Comparison of ENCODE assay signal across 8 cellular contexts in genomic region chr5:149128023-149128875, GRCh38. TPM values are rescaled to one million over a fixed set of nuclear protein-coding genes. Genes with fewer than 3 reads are reported as not detected.
A peak's percentile ranks its signal among the peaks of the same experiment; 100 is the strongest.
DNase-seq lines count a peak whose midpoint lies in the region; ATAC-seq and TF ChIP-seq lines count a peak whose summit lies in the region.

No MANE protein-coding gene starts in this region.

- CTCF ChIA-PET in RWPE1 (lab: Yijun Ruan, JAX) = interaction anchor here (0.7 to 1.0 kb wide), 2 partner anchors 7 to 145 kb away, joined by 3 read pairs; no protein-coding TSS in a partner anchor

- POLR2A ChIA-PET in RWPE1 (lab: Yijun Ruan, JAX; ENCODE audit: low non-redundant PET) = no interaction called here

- H3K4me1 ChIP-seq in neural progenitor cell = no peaks in the 10 kb centered on the region

- no peaks in the 10 kb centered on the region for H3K9me3 Mint-ChIP-seq in activated T-cell treated with anti-CD3 and anti-CD28 coated beads, Interleukin-2, amount 50 U/mL, for 72 hours
- no peaks in the 10 kb centered on the region for H3K9me3 Mint-ChIP-seq in neural progenitor cell

- no peak overlapping the region for H3K4me2 ChIP-seq in neural progenitor cell

- peaks cover 16% of the 10 kb centered on the region for H3K27me3 Mint-ChIP-seq in activated T-cell treated with anti-CD3 and anti-CD28 coated beads, Interleukin-2, amount 50 U/mL, for 72 hours (ENCODE audit: low read depth)
- H3K27me3 Mint-ChIP-seq in neural progenitor cell (ENCODE audit: insufficient read depth, low read depth) = peaks cover 2% of the 10 kb centered on the region

- TF ChIP-seq CTCF in RWPE1 (conservative IDR thresholded peaks at IDR 0.05; ENCODE audit: low read depth) (peak; percentile 78), neural progenitor cell (IDR thresholded peaks at IDR 0.05) (peak; percentile 80)

- no peak overlapping the region for H3K27ac Mint-ChIP-seq in activated T-cell treated with anti-CD3 and anti-CD28 coated beads, Interleukin-2, amount 50 U/mL, for 72 hours
- no peak overlapping the region for H3K27ac Mint-ChIP-seq in neural progenitor cell

- H3K4me3 ChIP-seq in neural progenitor cell = no peak overlapping the region

- no peaks in the 10 kb centered on the region for H3K36me3 Mint-ChIP-seq in activated T-cell treated with anti-CD3 and anti-CD28 coated beads, Interleukin-2, amount 50 U/mL, for 72 hours (ENCODE audit: insufficient read depth in 2 of 2)
- no peaks in the 10 kb centered on the region for H3K36me3 Mint-ChIP-seq in neural progenitor cell

- H3K36me3 ChIP-seq in neural progenitor cell = no peaks in the 10 kb centered on the region

- no peaks in the 10 kb centered on the region for H3K79me2 ChIP-seq in neural progenitor cell (ENCODE audit: low read depth)

- H3K27me3 ChIP-seq in neural progenitor cell = peaks cover 11% of the 10 kb centered on the region

- no peaks in the 10 kb centered on the region for H3K9me3 ChIP-seq in neural progenitor cell (ENCODE audit: low read depth)

- peak in 1 of 2 donors; percentile 20 for DNase-seq in activated T-cell treated with anti-CD3 and anti-CD28 coated beads, Interleukin-2, amount 50 U/mL, for 72 hours
- DNase-seq in activated T-cell treated with anti-CD3 and anti-CD28 coated beads, Interleukin-2, amount 50 U/mL, for 1 hour = no peak
- DNase-seq in RWPE1 (ENCODE audit: low spot score) = peak; percentile 67
- peak; percentile 58 for DNase-seq in neural progenitor cell (ENCODE audit: low spot score)
- DNase-seq in NCI-H774 (lab: John Stamatoyannopoulos, UW) = no peak

- no peak overlapping the region for H3K4me3 Mint-ChIP-seq in activated T-cell treated with anti-CD3 and anti-CD28 coated beads, Interleukin-2, amount 50 U/mL, for 72 hours
- H3K4me3 Mint-ChIP-seq in neural progenitor cell = no peak overlapping the region

- no peak overlapping the region for H2AFZ ChIP-seq in neural progenitor cell (replicated peaks)

- H3K27ac ChIP-seq in RWPE1 = no peak overlapping the region
- H3K27ac ChIP-seq in neural progenitor cell = no peak overlapping the region

- no peaks in the 10 kb centered on the region for H3K4me1 Mint-ChIP-seq in activated T-cell treated with anti-CD3 and anti-CD28 coated beads, Interleukin-2, amount 50 U/mL, for 72 hours (ENCODE audit: low read depth)
- H3K4me1 Mint-ChIP-seq in neural progenitor cell = no peaks in the 10 kb centered on the region

- H3K9ac ChIP-seq in neural progenitor cell = no peak overlapping the region

- no peaks in the 10 kb centered on the region for H3F3A ChIP-seq in neural progenitor cell (ENCODE audit: low read depth)

- peak; percentile 38 to 45 for ATAC-seq in activated T-cell treated with anti-CD3 and anti-CD28 coated beads, Interleukin-2, amount 50 U/mL, for 72 hours (replicated peaks in 1 of 2)
- ATAC-seq in HG02642 (IDR thresholded peaks at IDR 0.05; ENCODE audit: poor library complexity, unreplicated experiment) (peak; percentile 75), esophagus mucosa (peak; percentile 50), HG03439 (IDR thresholded peaks at IDR 0.05; ENCODE audit: unreplicated experiment) (no peak)

- no peaks in the 10 kb centered on the region for H4K20me1 ChIP-seq in neural progenitor cell (ENCODE audit: low read depth)

RNA-seq across cellular contexts. Expression of gene ABLIM3, which starts 13.0 kb away (rescaled TPM):
- under 1 TPM; 0.14 to 0.19 TPM for total RNA-seq in activated T-cell treated with anti-CD3 and anti-CD28 coated beads, Interleukin-2, amount 50 U/mL, for 72 hours
- total RNA-seq in esophagus mucosa (22.4 TPM), neural progenitor cell (ENCODE audit: low replicate concordance) (not detected in 2 replicates)

Comparison
In these comparisons a context has a peak if more than half of its experiments do, and no peak if none do; other contexts are left out.
1. DNase-seq: peak in RWPE1 (single experiment) and neural progenitor cell (single experiment); none in activated T-cell treated with anti-CD3 and anti-CD28 coated beads, Interleukin-2, amount 50 U/mL, for 1 hour (single experiment) and NCI-H774 (single experiment).
2. RNA of gene ABLIM3, which starts 13.0 kb away (total RNA-seq): 22.4 TPM in esophagus mucosa (single experiment); 0.14 to 0.19 TPM in activated T-cell treated with anti-CD3 and anti-CD28 coated beads, Interleukin-2, amount 50 U/mL, for 72 hours and not detected in neural progenitor cell; every median in the first group is over 10 times any median in the second.